8 cellular contexts compared by ENCODE assay signal in genomic region chr9:82410306-82410705, GRCh38.
DNase-seq lines count a peak whose midpoint lies in the region; ATAC-seq and TF ChIP-seq lines count a peak whose summit lies in the region.

No MANE protein-coding gene starts in this region.

- no peak overlapping the region for H3K4me3 ChIP-seq in choroid plexus epithelial cell (ENCODE audit: low read depth, low read length)

- no peaks in the 10 kb centered on the region for H3K27me3 Mint-ChIP-seq in glutamatergic neuron (ENCODE audit: unreplicated experiment)

- no peak overlapping the region for H3K27ac Mint-ChIP-seq in glutamatergic neuron (ENCODE audit: unreplicated experiment)

- no peaks in the 10 kb centered on the region for H3K9me3 Mint-ChIP-seq in glutamatergic neuron (ENCODE audit: unreplicated experiment)

- DNase-seq in EL: peak; percentile 10
- peak; percentile 48 for DNase-seq in choroid plexus epithelial cell (ENCODE audit: low read depth)
- no peak for DNase-seq in activated gamma-delta T cell treated with Interleukin-2 at 50 U/mL for 16 hours
- no peak for DNase-seq in RKO (ENCODE audit: low spot score)
- no peak for DNase-seq in glutamatergic neuron
- DNase-seq in iPS-NIHi11 (ENCODE audit: low spot score): no peak

- no peaks in the 10 kb centered on the region for H3K4me1 Mint-ChIP-seq in glutamatergic neuron (ENCODE audit: low read depth, unreplicated experiment)

- no peaks in the 10 kb centered on the region for H3K36me3 Mint-ChIP-seq in glutamatergic neuron (ENCODE audit: unreplicated experiment)

- TF ChIP-seq CTCF in choroid plexus epithelial cell (conservative IDR thresholded peaks at IDR 0.05; ENCODE audit: low read depth, low read length) (no peak), glutamatergic neuron (IDR thresholded peaks at IDR 0.05; ENCODE audit: partially characterized antibody, unreplicated experiment) (no peak)

- no peak overlapping the region for H3K4me3 Mint-ChIP-seq in glutamatergic neuron (ENCODE audit: unreplicated experiment)

- ATAC-seq in GM21367 (IDR thresholded peaks at IDR 0.05; ENCODE audit: unreplicated experiment) (peak; percentile 83), HG03175 (IDR thresholded peaks at IDR 0.05; ENCODE audit: unreplicated experiment) (peak; percentile 88)

Comparison
In these comparisons a context has a peak if more than half of its experiments do, and no peak if none do; other contexts are left out.
1. DNase-seq: peak in EL (single experiment) and choroid plexus epithelial cell (single experiment); none in activated gamma-delta T cell treated with Interleukin-2 at 50 U/mL for 16 hours (single experiment), RKO (single experiment), glutamatergic neuron (single experiment) and iPS-NIHi11 (single experiment).